Comparison of ENCODE assay signal across 11 cellular contexts in genomic region chr3:172580680-172581079, GRCh38. TPM values are rescaled to one million over a fixed set of nuclear protein-coding genes. Genes with fewer than 3 reads are reported as not detected.
A peak's percentile ranks its signal among the peaks of the same experiment; 100 is the strongest.
DNase-seq lines count a peak whose midpoint lies in the region; ATAC-seq and TF ChIP-seq lines count a peak whose summit lies in the region.
"Had no signal": no experiment of that assay in that cellular context is flagged by ENCODE, and none has a peak within 500 bp of the region (broad histone marks: within the 10 kb centered on the region; RNA-seq: fewer than 3 reads in every experiment).

No MANE protein-coding gene starts in this region.

- intact Hi-C loops in uterus (cut with DNase I; ENCODE audit: low total_unique reads), result no loop called here

- H3K4me3 ChIP-seq in OCI-LY3 (ENCODE audit: low read length) (peak overlapping the region; percentile 24; the same call in 1 of the 2 replicates), uterus (no peak overlapping the region)
- H3K4me3 ChIP-seq: A549, thoracic aorta had no signal

- no peaks in the 10 kb centered on the region for H3K36me3 ChIP-seq in OCI-LY3 (replicated peaks; ENCODE audit: low read depth, low read length)
- H3K36me3 ChIP-seq in uterus, result no peaks in the 10 kb centered on the region
- H3K36me3 ChIP-seq: neutrophil, thoracic aorta had no signal

- H3K4me2 ChIP-seq in OCI-LY3 (ENCODE audit: low read length), result peak overlapping the region; percentile 62
- H3K4me2 ChIP-seq: A549 had no signal

- no peaks in the 10 kb centered on the region for H4K20me1 ChIP-seq in OCI-LY3 (ENCODE audit: insufficient read depth, low read length)

- peak; percentile 83 for ATAC-seq in HG02678 (IDR thresholded peaks at IDR 0.05; ENCODE audit: unreplicated experiment)
- ATAC-seq: A549 had no signal

- DNase-seq in SIG-M5 treated with dmso at 0.1 percent for 504 hours (lab: John Stamatoyannopoulos, UW; ENCODE audit: unreplicated experiment), result peak; percentile 39
- DNase-seq in SIG-M5 (lab: John Stamatoyannopoulos, UW), result no peak
- peak; percentile 59 for DNase-seq in pons (ENCODE audit: low spot score)
- DNase-seq in NCI-H526 (lab: John Stamatoyannopoulos, UW), result no peak
- no peak for DNase-seq in AG08395 (ENCODE audit: low spot score)
- no peak for DNase-seq in uterus

- H3K4me1 ChIP-seq in OCI-LY3 (ENCODE audit: low read length) (peaks cover 25% of the 10 kb centered on the region), uterus (no peaks in the 10 kb centered on the region)
- H3K4me1 ChIP-seq: A549 had no signal

- H3K27ac ChIP-seq in OCI-LY3 (ENCODE audit: low read length) (peak overlapping the region; percentile 31), uterus (peak overlapping the region in 1 of 2 donors; percentile 19)
- H3K27ac ChIP-seq: A549, neutrophil, thoracic aorta had no signal

- H3K9me3 ChIP-seq in OCI-LY3 (ENCODE audit: insufficient read depth, low read length) (no peaks in the 10 kb centered on the region), uterus (no peaks in the 10 kb centered on the region)
- H3K9me3 ChIP-seq: A549, neutrophil, thoracic aorta had no signal

- H3K27me3 ChIP-seq in OCI-LY3 (ENCODE audit: low read depth, low read length), result no peaks in the 10 kb centered on the region
- H3K27me3 ChIP-seq in uterus, result no peaks in the 10 kb centered on the region
- H3K27me3 ChIP-seq: neutrophil had no signal

- no peak overlapping the region for H2AFZ ChIP-seq in OCI-LY3 (ENCODE audit: low read depth, low read length)

- no peak for TF ChIP-seq POLR2A in uterus (IDR thresholded peaks at IDR 0.05)

- no peak overlapping the region for H3K9ac ChIP-seq in OCI-LY3 (ENCODE audit: low read length)

- TF ChIP-seq CTCF in OCI-LY3 (IDR thresholded peaks at IDR 0.05; ENCODE audit: low read depth, low read length) (no peak), uterus (IDR thresholded peaks at IDR 0.05) (no peak)

- no peaks in the 10 kb centered on the region for H3K79me2 ChIP-seq in OCI-LY3 (ENCODE audit: low read length)

RNA-seq across cellular contexts. Expression of gene TNFSF10, which starts 57.5 kb away (rescaled TPM):
- total RNA-seq in uterus, result 100 to 1,000 TPM in 1 of 4 donors, 10 to 100 TPM in 3; 26.9 to 163 (median 37.4) TPM

Comparison
In these comparisons a context has a peak if more than half of its experiments do, and no peak if none do; other contexts are left out.
1. DNase-seq: peak in SIG-M5 treated with dmso at 0.1 percent for 504 hours (single experiment) and pons (single experiment); none in SIG-M5 (single experiment), NCI-H526 (0 of 2), AG08395 (single experiment) and uterus (0 of 2).